In the genomic region with DNA sequence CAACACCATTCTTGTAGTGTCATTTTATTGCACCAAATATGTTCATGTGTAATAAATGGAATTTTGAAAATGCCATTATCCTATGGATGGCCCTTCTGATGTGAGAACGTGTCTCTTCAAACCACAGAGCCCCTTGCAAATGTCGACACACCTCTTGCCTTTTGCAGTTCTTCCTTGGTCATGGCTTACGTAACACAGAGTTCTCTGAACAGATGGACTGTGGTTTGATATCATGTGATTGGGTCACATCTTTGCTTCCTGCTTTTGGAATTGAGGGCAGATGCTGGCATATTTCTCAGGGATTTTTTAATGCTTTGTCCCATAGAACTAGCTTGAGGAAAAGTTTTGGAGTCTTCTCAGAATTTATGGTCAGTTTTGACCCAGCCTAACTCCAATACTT, we compare ENCODE assay signal across 11 cellular contexts. TPM values are rescaled to one million over a fixed set of nuclear protein-coding genes. Genes with fewer than 3 reads are reported as not detected.
DNase-seq lines count a peak whose midpoint lies in the region; ATAC-seq and TF ChIP-seq lines count a peak whose summit lies in the region.
"Had no signal": no experiment of that assay in that cellular context is flagged by ENCODE, and none has a peak within 500 bp of the region (broad histone marks: within the 10 kb centered on the region; RNA-seq: fewer than 3 reads in every experiment).

No MANE protein-coding gene starts in this region.

- intact Hi-C loops in upper lobe of right lung (cut with DNase I) = no loop called here

- H3K4me3 ChIP-seq in fibroblast of the aortic adventitia (ENCODE audit: low read depth, low read length) (no peak overlapping the region), upper lobe of right lung (no peak overlapping the region)
- H3K4me3 ChIP-seq: A549, GM23338, thoracic aorta had no signal

- H3K9me3 Mint-ChIP-seq in activated T-cell treated with anti-CD3 and anti-CD28 coated beads, Interleukin-2, amount 50 U/mL, for 24 hours = no peaks in the 10 kb centered on the region
- H3K9me3 Mint-ChIP-seq: GM23338 had no signal

- DNase-seq in activated T-cell treated with anti-CD3 and anti-CD28 coated beads, Interleukin-2, amount 50 U/mL, for 24 hours = no peak
- no peak for DNase-seq in activated T-cell treated with anti-CD3 and anti-CD28 coated beads, Interleukin-2, amount 50 U/mL, for 1 hour
- DNase-seq in SIG-M5 treated with dmso at 0.1 percent for 504 hours (lab: John Stamatoyannopoulos, UW; ENCODE audit: unreplicated experiment) (peak; percentile 94), fibroblast of the aortic adventitia (ENCODE audit: low read depth) (peak; percentile 74), upper lobe of right lung (no peak), COR-L47 (lab: John Stamatoyannopoulos, UW) (no peak), DMS53 treated with DMSO at 0.1 percent for 48 hours (lab: John Stamatoyannopoulos, UW; ENCODE audit: unreplicated experiment) (no peak)
- no peak for DNase-seq in activated T-cell treated with anti-CD3 and anti-CD28 coated beads, Interleukin-2, amount 50 U/mL, for 48 hours

- H3K27me3 Mint-ChIP-seq in activated T-cell treated with anti-CD3 and anti-CD28 coated beads, Interleukin-2, amount 50 U/mL, for 24 hours = no peaks in the 10 kb centered on the region

- no peaks in the 10 kb centered on the region for H3K36me3 ChIP-seq in upper lobe of right lung
- H3K36me3 ChIP-seq: thoracic aorta had no signal

- H3K27me3 ChIP-seq in upper lobe of right lung = no peaks in the 10 kb centered on the region

- ATAC-seq in upper lobe of right lung = no peak
- ATAC-seq: A549, GM23338 had no signal

- TF ChIP-seq CTCF in fibroblast of the aortic adventitia (IDR thresholded peaks at IDR 0.05; ENCODE audit: insufficient read depth, low read length) = no peak
- no peak for TF ChIP-seq CTCF in upper lobe of right lung (IDR thresholded peaks at IDR 0.05)

- peaks cover 72% of the 10 kb centered on the region for H3K4me1 ChIP-seq in upper lobe of right lung

- H3K4me1 Mint-ChIP-seq in activated T-cell treated with anti-CD3 and anti-CD28 coated beads, Interleukin-2, amount 50 U/mL, for 24 hours (ENCODE audit: low read depth) = peaks cover 84% of the 10 kb centered on the region

- peaks cover 8% of the 10 kb centered on the region for H3K36me3 Mint-ChIP-seq in activated T-cell treated with anti-CD3 and anti-CD28 coated beads, Interleukin-2, amount 50 U/mL, for 24 hours (ENCODE audit: low read depth)

- H3K27ac ChIP-seq in upper lobe of right lung = peak overlapping the region; percentile 25
- H3K27ac ChIP-seq: A549, thoracic aorta had no signal

- no peaks in the 10 kb centered on the region for H3K9me3 ChIP-seq in upper lobe of right lung
- H3K9me3 ChIP-seq: A549, thoracic aorta had no signal

- H3K4me3 Mint-ChIP-seq in activated T-cell treated with anti-CD3 and anti-CD28 coated beads, Interleukin-2, amount 50 U/mL, for 24 hours = no peak overlapping the region
- H3K4me3 Mint-ChIP-seq: GM23338 had no signal

- H3K27ac Mint-ChIP-seq in activated T-cell treated with anti-CD3 and anti-CD28 coated beads, Interleukin-2, amount 50 U/mL, for 24 hours = peak overlapping the region; percentile 27
- H3K27ac Mint-ChIP-seq: GM23338 had no signal

RNA-seq across cellular contexts. Expression of a gene that starts 4.6 kb away (rescaled TPM):
- total RNA-seq in fibroblast of the aortic adventitia (ENCODE audit: low replicate concordance) (20.1 and 28.8 TPM in 2 replicates), upper lobe of right lung (72.0 TPM)

Comparison
In these comparisons a context has a peak if more than half of its experiments do, and no peak if none do; other contexts are left out.
1. DNase-seq: peak in SIG-M5 treated with dmso at 0.1 percent for 504 hours (single experiment) and fibroblast of the aortic adventitia (single experiment); none in activated T-cell treated with anti-CD3 and anti-CD28 coated beads, Interleukin-2, amount 50 U/mL, for 24 hours (single experiment), activated T-cell treated with anti-CD3 and anti-CD28 coated beads, Interleukin-2, amount 50 U/mL, for 1 hour (single experiment), upper lobe of right lung (single experiment), COR-L47 (single experiment), DMS53 treated with DMSO at 0.1 percent for 48 hours (single experiment) and activated T-cell treated with anti-CD3 and anti-CD28 coated beads, Interleukin-2, amount 50 U/mL, for 48 hours (0 of 2).